In the genomic region with DNA sequence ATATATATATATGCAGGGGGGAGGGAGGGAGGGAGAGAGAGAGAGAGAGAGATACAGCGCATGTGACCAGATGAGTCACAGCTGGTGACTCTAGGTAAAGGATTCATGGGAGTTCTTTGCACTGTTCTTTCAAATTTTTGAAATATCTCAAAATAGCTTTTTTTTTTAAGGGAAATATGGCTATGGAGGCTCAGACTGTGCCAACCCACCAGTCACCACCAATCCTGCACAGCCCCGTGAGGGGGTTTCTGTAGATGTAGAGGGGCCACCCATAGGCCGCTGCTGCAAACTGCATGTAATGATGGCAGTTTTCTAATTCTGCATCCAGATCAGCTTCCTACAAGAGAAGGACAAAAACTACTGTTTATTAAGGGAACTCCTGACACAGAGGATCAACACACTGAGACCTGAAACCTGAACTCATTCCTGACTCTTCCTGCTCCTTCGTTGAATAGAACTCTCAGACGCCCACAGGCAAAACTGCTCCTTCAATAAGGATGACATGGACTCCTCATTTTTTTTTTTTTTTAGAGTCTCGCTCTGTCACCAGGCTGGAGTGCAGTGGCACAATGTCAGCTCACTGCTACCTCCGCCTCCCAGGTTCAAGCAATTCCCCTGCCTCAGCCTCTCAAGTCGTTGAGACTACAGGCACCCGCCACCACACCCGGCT, we compare ENCODE assay signal across 12 cellular contexts. TPM values are rescaled to one million over a fixed set of nuclear protein-coding genes. Genes with fewer than 3 reads are reported as not detected.
DNase-seq lines count a peak whose midpoint lies in the region; ATAC-seq and TF ChIP-seq lines count a peak whose summit lies in the region.
"Had no signal": no experiment of that assay in that cellular context is flagged by ENCODE, and none has a peak within 500 bp of the region (broad histone marks: within the 10 kb centered on the region; RNA-seq: fewer than 3 reads in every experiment).

No MANE protein-coding gene starts in this region.

- no peaks in the 10 kb centered on the region for H3K9me3 Mint-ChIP-seq in MCF 10A (ENCODE audit: unreplicated experiment)
- H3K9me3 Mint-ChIP-seq: activated naive CD4-positive, alpha-beta T cell treated with anti-CD3 and anti-CD28 coated beads, Interleukin-2, amount 50 U/mL, for 24 hours; IgD-negative memory B cell; T-helper 1 cell treated with Interleukin-12 subunit alpha and Interleukin-12 subunit beta and Interleukin-4 antibody, amounts not matched to agents 30 μg/mL and 1 μg/mL, for 36 hours had no signal

- H3K27me3 Mint-ChIP-seq in MCF 10A (ENCODE audit: insufficient read depth, unreplicated experiment): no peaks in the 10 kb centered on the region
- H3K27me3 Mint-ChIP-seq: activated naive CD4-positive, alpha-beta T cell treated with anti-CD3 and anti-CD28 coated beads, Interleukin-2, amount 50 U/mL, for 24 hours; IgD-negative memory B cell had no signal

- peaks cover under 1% of the 10 kb centered on the region for H3K4me1 Mint-ChIP-seq in MCF 10A (ENCODE audit: insufficient read depth, unreplicated experiment)

- peaks cover 4% of the 10 kb centered on the region for H4K20me1 ChIP-seq in PC-9 (ENCODE audit: insufficient read depth)

- CTCF ChIA-PET in MCF 10A (lab: Yijun Ruan, JAX) (interaction anchor here (0.6 kb wide), 3 partner anchors 94 to 715 kb away, joined by 3 to 4 read pairs (median 3); no protein-coding TSS in a partner anchor), PC-9 (lab: Charles Lee) (interaction anchor here (0.6 kb wide), 2 partner anchors 39 to 362 kb away, joined by 3 to 4 read pairs; no protein-coding TSS in a partner anchor)

- no peaks in the 10 kb centered on the region for H3K27me3 ChIP-seq in breast epithelium
- H3K27me3 ChIP-seq in PC-9 (ENCODE audit: insufficient read depth, low read depth): no peaks in the 10 kb centered on the region

- H3K4me3 Mint-ChIP-seq in MCF 10A (ENCODE audit: unreplicated experiment): no peak overlapping the region
- H3K4me3 Mint-ChIP-seq: activated naive CD4-positive, alpha-beta T cell treated with anti-CD3 and anti-CD28 coated beads, Interleukin-2, amount 50 U/mL, for 24 hours; IgD-negative memory B cell; T-helper 1 cell treated with Interleukin-12 subunit alpha and Interleukin-12 subunit beta and Interleukin-4 antibody, amounts not matched to agents 30 μg/mL and 1 μg/mL, for 36 hours had no signal

- H3K27ac Mint-ChIP-seq in MCF 10A (ENCODE audit: low read depth, unreplicated experiment): peak overlapping the region; percentile 16
- H3K27ac Mint-ChIP-seq: activated naive CD4-positive, alpha-beta T cell treated with anti-CD3 and anti-CD28 coated beads, Interleukin-2, amount 50 U/mL, for 24 hours; T-helper 1 cell treated with Interleukin-12 subunit alpha and Interleukin-12 subunit beta and Interleukin-4 antibody, amounts not matched to agents 30 μg/mL and 1 μg/mL, for 36 hours had no signal

- H3F3A ChIP-seq in PC-9 (ENCODE audit: insufficient read depth, low read depth): peaks cover 14% of the 10 kb centered on the region; the same call in 1 of the 2 replicates

- no peaks in the 10 kb centered on the region for H3K9me2 ChIP-seq in PC-9 (ENCODE audit: insufficient read depth)

- no peak overlapping the region for H3K4me3 ChIP-seq in breast epithelium
- H3K4me3 ChIP-seq in PC-9: no peak overlapping the region

- no peaks in the 10 kb centered on the region for H3K4me1 ChIP-seq in breast epithelium
- peaks cover 16% of the 10 kb centered on the region for H3K4me1 ChIP-seq in PC-9 (replicated peaks; ENCODE audit: insufficient read depth)

- ATAC-seq in left ventricle myocardium superior (no peak), HG02852 (IDR thresholded peaks at IDR 0.05; ENCODE audit: unreplicated experiment) (no peak)

- H3K9me3 ChIP-seq in breast epithelium (no peaks in the 10 kb centered on the region), PC-9 (ENCODE audit: insufficient read depth, low read depth) (no peaks in the 10 kb centered on the region)

- no peak for DNase-seq in MCF 10A (ENCODE audit: unreplicated experiment)
- DNase-seq in breast epithelium (ENCODE audit: low spot score in 2 of 2): no peak
- no peak for DNase-seq in PC-9
- DNase-seq in erythroblast (lab: John Stamatoyannopoulos, UW): peak; percentile 32 to 44
- DNase-seq in left ventricle myocardium superior: no peak
- no peak for DNase-seq in activated effector memory CD4-positive, alpha-beta T cell treated with anti-CD3 and anti-CD28 coated beads, Interleukin-2, amount 50 U/mL, for 16 hours
- DNase-seq: kidney had no signal

- intact Hi-C loops in MCF 10A (cut with micrococcal nuclease) (loop anchor here (10.0 kb wide), 1 partner anchor 436 kb away; no protein-coding TSS in a partner anchor), breast epithelium (cut with DNase I; ENCODE audit: low total_unique reads) (no loop called here), PC-9 (cut with micrococcal nuclease; ENCODE audit: unreplicated experiment) (no loop called here), left ventricle myocardium superior (cut with micrococcal nuclease) (no loop called here)

- peaks cover 88% of the 10 kb centered on the region for H3K36me3 Mint-ChIP-seq in MCF 10A (ENCODE audit: insufficient read depth, unreplicated experiment)

- TF ChIP-seq POLR2A in breast epithelium (IDR thresholded peaks at IDR 0.05) (no peak), erythroblast (IDR thresholded peaks at IDR 0.05; ENCODE audit: low read length) (no peak)

- no peak overlapping the region for H3K4me2 ChIP-seq in PC-9

- POLR2A ChIA-PET in MCF 10A (lab: Yijun Ruan, JAX) (interaction anchor here (0.6 kb wide), 1 partner anchor 422 kb away, joined by 3 read pairs; no protein-coding TSS in a partner anchor), PC-9 (lab: Charles Lee; ENCODE audit: unreplicated experiment) (interaction anchor here (0.7 kb wide), 1 partner anchor 393 kb away, joined by 3 read pairs; no protein-coding TSS in a partner anchor)

- H3K36me3 ChIP-seq in breast epithelium (no peaks in the 10 kb centered on the region), PC-9 (ENCODE audit: low read depth) (peaks cover 23% of the 10 kb centered on the region)

- BruUV-seq in MCF 10A (replicated peaks; lab: Mats Ljungman, UMichigan): no TSS peak
- BruUV-seq in PC-9 (replicated peaks; lab: Mats Ljungman, UMichigan): no TSS peak

- H3K27ac ChIP-seq in breast epithelium: no peak overlapping the region
- H3K27ac ChIP-seq in PC-9: peak overlapping the region; percentile 36; the same call in 1 of the 2 replicates
- peak overlapping the region; percentile 50 for H3K27ac ChIP-seq in temporal lobe (ENCODE audit: low read depth, low read length)

- no peak overlapping the region for H2AFZ ChIP-seq in PC-9

- H3K79me2 ChIP-seq in PC-9 (ENCODE audit: low read depth): peaks cover 21% of the 10 kb centered on the region

- TF ChIP-seq CTCF in MCF 10A (IDR thresholded peaks at IDR 0.05; ENCODE audit: unreplicated experiment) (peak; percentile 12), breast epithelium (IDR thresholded peaks at IDR 0.05) (no peak), PC-9 (conservative IDR thresholded peaks at IDR 0.05) (peak; percentile 28; the same call in 1 of the 2 replicates)

RNA-seq across cellular contexts. Expression of a gene that starts 17.3 kb away (rescaled TPM):
- total RNA-seq in MCF 10A (2022) (28.9 and 29.5 TPM in 2 replicates), breast epithelium (10 to 100 TPM; 15.4 to 18.0 (median 17.6) TPM), PC-9 (2021) (46.7 and 56.4 TPM in 2 replicates), temporal lobe (23.4 TPM), left ventricle myocardium superior (10.1 TPM)

RNA-seq across cellular contexts. Expression of a gene that starts 53.5 kb away (rescaled TPM):
- total RNA-seq in MCF 10A (2022) (164 and 243 TPM in 2 replicates), breast epithelium (100 to 1,000 TPM in 1 of 3 donors, 10 to 100 TPM in 2; 75.2 to 106 (median 81.7) TPM), PC-9 (2021) (134 and 217 TPM in 2 replicates), temporal lobe (52.9 TPM), left ventricle myocardium superior (45.5 TPM)

RNA-seq across cellular contexts. Expression of a gene that starts 56.1 kb away (rescaled TPM):
- total RNA-seq in MCF 10A (2022) (236 and 278 TPM in 2 replicates), breast epithelium (100 to 1,000 TPM; 103 to 121 (median 121) TPM), PC-9 (2021) (480 and 482 TPM in 2 replicates), temporal lobe (52.4 TPM), left ventricle myocardium superior (140 TPM)

Comparison
In these comparisons a context has a peak if more than half of its experiments do, and no peak if none do; other contexts are left out.
1. CTCF ChIP-seq: peak in MCF 10A (single experiment) and PC-9 (single experiment); none in breast epithelium (0 of 3).
2. DNase-seq: peak in erythroblast (2 of 2); none in MCF 10A (single experiment), breast epithelium (0 of 2), PC-9 (0 of 2), left ventricle myocardium superior (single experiment) and activated effector memory CD4-positive, alpha-beta T cell treated with anti-CD3 and anti-CD28 coated beads, Interleukin-2, amount 50 U/mL, for 16 hours (single experiment).
3. H3K27ac ChIP-seq: peak in PC-9 (single experiment) and temporal lobe (single experiment); none in breast epithelium (0 of 2).